Comparison of ENCODE assay signal across 27 cellular contexts in genomic region chr6:149134531-149134933, GRCh38.
A peak's percentile ranks its signal among the peaks of the same experiment; 100 is the strongest.
DNase-seq lines count a peak whose midpoint lies in the region; ATAC-seq, FAIRE-seq and TF ChIP-seq lines count a peak whose summit lies in the region.
"Had no signal": no experiment of that assay in that cellular context is flagged by ENCODE, and none has a peak within 500 bp of the region (broad histone marks: within the 10 kb centered on the region; RNA-seq: fewer than 3 reads in every experiment).

No MANE protein-coding gene starts in this region.

- in situ Hi-C loops in astrocyte of the spinal cord (cut with HindIII; ENCODE audit: low sequenced_read_pairs), result no loop called here

- H3K4me3 ChIP-seq in astrocyte of the spinal cord (ENCODE audit: low read depth, low read length), result no peak overlapping the region
- H3K4me3 ChIP-seq: lung, MG63, smooth muscle cell, stomach, transverse colon had no signal

- no peak for TF ChIP-seq CTCF in astrocyte of the spinal cord (IDR thresholded peaks at IDR 0.05; ENCODE audit: low read depth, low read length)

- DNase-seq in COLO829 (ENCODE audit: low spot score) (peak; percentile 54), HT-29 (ENCODE audit: low spot score) (peak; percentile 45), astrocyte of the spinal cord (ENCODE audit: low read depth, low spot score) (peak; percentile 69), foreskin melanocyte (peak; percentile 52), DMS 273 treated with DMSO at 0.1 percent for 48 hours (lab: John Stamatoyannopoulos, UW) (no peak), frontal cortex (ENCODE audit: low spot score in 2 of 2) (no peak), hepatic stellate cell (ENCODE audit: low spot score) (no peak)
- DNase-seq: activated CD8-positive, alpha-beta T cell treated with anti-CD3 and anti-CD28 coated beads for 36 hours; activated naive CD4-positive, alpha-beta T cell; AML-193; anterior cingulate cortex; effector CD4-positive, alpha-beta T cell; EL; HCEC 1CT; MG63; NCI-H1436 treated with DMSO at 0.1 percent for 48 hours; NCI-H2227 treated with DMSO at 0.1 percent for 48 hours; NCI-H82; OCI-M1; stimulated activated CD4-positive, alpha-beta T cell treated with anti-CD3 and anti-CD28 coated beads, Interleukin-4, amount 100 ng/mL, for 1 hour; stomach; T-helper 2 cell; transverse colon had no signal

- no peak for ATAC-seq in HG03039 (IDR thresholded peaks at IDR 0.05; ENCODE audit: unreplicated experiment)
- ATAC-seq: activated CD8-positive, alpha-beta T cell treated with anti-CD3 and anti-CD28 coated beads for 36 hours; esophagus mucosa had no signal

- no peak for FAIRE-seq in frontal cortex (lab: Jason Lieb, UNC)

Comparison
In these comparisons a context has a peak if more than half of its experiments do, and no peak if none do; other contexts are left out.
1. DNase-seq: peak in COLO829 (single experiment), HT-29 (single experiment), astrocyte of the spinal cord (single experiment) and foreskin melanocyte (single experiment); none in DMS 273 treated with DMSO at 0.1 percent for 48 hours (single experiment), frontal cortex (0 of 2) and hepatic stellate cell (single experiment).